1 cellular context compared by ENCODE assay signal in the genomic region with DNA sequence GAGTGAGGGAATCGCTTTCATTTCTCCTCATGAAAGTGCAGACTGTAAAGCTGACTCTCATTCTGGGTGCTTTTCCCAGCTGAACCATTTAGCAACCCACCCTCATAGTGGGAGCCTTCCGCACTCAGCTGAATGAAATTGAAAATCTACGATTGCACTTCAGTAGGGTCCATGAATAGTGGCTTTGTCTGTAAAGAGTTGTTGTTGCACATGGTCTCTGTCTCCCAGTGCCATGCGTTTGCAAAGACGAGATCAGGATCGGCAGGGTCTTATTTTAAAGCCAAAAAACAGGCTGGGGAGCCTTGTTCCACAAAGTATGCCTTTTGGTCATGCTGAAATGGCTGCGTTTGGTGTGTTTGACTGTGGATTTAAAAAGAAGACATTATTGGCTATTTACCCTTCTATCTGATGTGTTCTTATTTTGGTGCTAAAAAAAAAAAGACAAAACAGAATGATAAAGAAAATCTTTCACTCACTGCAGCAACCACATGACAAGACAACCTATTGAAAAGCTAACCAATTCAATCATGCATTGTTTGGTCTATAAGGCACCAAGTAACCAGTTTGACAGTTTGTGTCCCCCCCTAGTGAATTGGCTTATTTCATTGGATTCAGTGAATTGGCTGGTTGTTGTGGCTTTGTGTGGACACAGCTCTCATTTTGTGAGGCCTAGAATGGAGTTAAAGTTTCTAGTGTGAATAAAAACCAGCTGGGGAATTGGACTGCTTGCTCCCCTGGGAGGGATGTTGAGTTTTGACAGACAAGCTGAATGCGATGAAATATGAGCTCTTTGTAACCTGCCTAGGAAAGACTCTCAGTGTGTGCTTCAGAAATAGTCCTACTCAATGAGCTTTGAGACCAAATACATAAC.
TF ChIP-seq lines count a peak whose summit lies in the region.

No MANE protein-coding gene starts in this region.

TF ChIP-seq in SK-N-SH treated with all-trans-retinoic acid at 6 μM for 48 hours, 23 proteins besides CTCF, POLR2A, EP300 and RAD21 (continued from another document):
- TF ChIP-seq CREB5 (CRISPR knock-in tag; IDR thresholded peaks at IDR 0.05; ENCODE audit: low read depth) (no peak), BACH2 (CRISPR knock-in tag; IDR thresholded peaks at IDR 0.05; ENCODE audit: borderline replicate concordance) (no peak), ZFP3 (CRISPR knock-in tag; IDR thresholded peaks at IDR 0.05) (no peak), ZC3H10 (CRISPR knock-in tag; IDR thresholded peaks at IDR 0.05) (no peak)
